Comparison of ENCODE assay signal across 9 cellular contexts in genomic region chr9:19232117-19232829, GRCh38. TPM values are rescaled to one million over a fixed set of nuclear protein-coding genes. Genes with fewer than 3 reads are reported as not detected.
DNase-seq lines count a peak whose midpoint lies in the region; ATAC-seq and TF ChIP-seq lines count a peak whose summit lies in the region.
"Had no signal": no experiment of that assay in that cellular context is flagged by ENCODE, and none has a peak within 500 bp of the region (broad histone marks: within the 10 kb centered on the region; RNA-seq: fewer than 3 reads in every experiment).

No MANE protein-coding gene starts in this region.

- no peaks in the 10 kb centered on the region for H3K27me3 ChIP-seq in sigmoid colon

- TF ChIP-seq CTCF in GM12864 (IDR thresholded peaks at IDR 0.05; ENCODE audit: low read depth, low read length, missing control alignments) (no peak), fibroblast of pulmonary artery (IDR thresholded peaks at IDR 0.05; ENCODE audit: low read length, missing control alignments) (no peak), sigmoid colon (IDR thresholded peaks at IDR 0.05) (no peak)

- intact Hi-C loops in sigmoid colon (cut with DNase I): loop anchor here (5.0 kb wide), 2 partner anchors 130 to 225 kb away; partner anchors contain the start of gene HAUS6

- no peak for ATAC-seq in HG03439 (IDR thresholded peaks at IDR 0.05; ENCODE audit: unreplicated experiment)

- no peaks in the 10 kb centered on the region for H3K36me3 ChIP-seq in sigmoid colon

- H3K27ac ChIP-seq in sigmoid colon: peak overlapping the region; percentile 93 to 100 (median 98)

- H3K4me1 ChIP-seq in sigmoid colon: peaks cover 0 to 48% (median 23%) of the 10 kb centered on the region in 4 donors

- TF ChIP-seq EP300 in sigmoid colon (IDR thresholded peaks at IDR 0.05): no peak

- 2 to 12% methylated on average over 9 of the region's 9 CpGs for WGBS in sigmoid colon, 2 donors

- no peak for TF ChIP-seq POLR2A in sigmoid colon (IDR thresholded peaks at IDR 0.05)

- no peak for DNase-seq in GM12864 (ENCODE audit: low read depth)
- DNase-seq in OCI-M2 (lab: John Stamatoyannopoulos, UW; ENCODE audit: unreplicated experiment): peak; percentile 13
- peak; percentile 7 for DNase-seq in fibroblast of pulmonary artery (ENCODE audit: low read depth)
- no peak for DNase-seq in sigmoid colon
- no peak for DNase-seq in COLO668 (lab: John Stamatoyannopoulos, UW; ENCODE audit: unreplicated experiment)
- no peak for DNase-seq in putamen (ENCODE audit: low spot score)
- DNase-seq in NCI-H1436 treated with DMSO at 0.1 percent for 48 hours (lab: John Stamatoyannopoulos, UW): no peak
- DNase-seq: activated CD8-positive, alpha-beta memory T cell treated with anti-CD3 and anti-CD28 coated beads, Interleukin-2, amount 50 U/mL, for 4 hours had no signal

- H3K4me3 ChIP-seq in GM12864 (ENCODE audit: low read depth, low read length) (peak overlapping the region; percentile 99), fibroblast of pulmonary artery (replicated peaks; ENCODE audit: low read depth, low read length) (peak overlapping the region; percentile 86), sigmoid colon (peak overlapping the region; percentile 67 to 99 (median 98))

- H3K9me3 ChIP-seq in sigmoid colon: no peaks in the 10 kb centered on the region

RNA-seq across cellular contexts. Expression of gene DENND4C, which starts 1.8 kb away (rescaled TPM):
- 100 to 1,000 TPM in 3 of 4 donors, 10 to 100 TPM in 1; 75.6 to 109 (median 101) TPM for total RNA-seq in sigmoid colon
- polyA plus RNA-seq in sigmoid colon: 10 to 100 TPM; 11.3 to 15.5 (median 14.4) TPM

Comparison
In these comparisons a context has a peak if more than half of its experiments do, and no peak if none do; other contexts are left out.
1. DNase-seq: peak in OCI-M2 (single experiment) and fibroblast of pulmonary artery (single experiment); none in GM12864 (single experiment), sigmoid colon (single experiment), COLO668 (single experiment), putamen (single experiment) and NCI-H1436 treated with DMSO at 0.1 percent for 48 hours (single experiment).
2. Peak in every context shown above with its lines, with median percentiles within 50 percentile points of each other: H3K4me3 ChIP-seq.